Comparison of ENCODE assay signal across 8 cellular contexts in genomic region chr6:35302604-35303218, GRCh38. TPM values are rescaled to one million over a fixed set of nuclear protein-coding genes. Genes with fewer than 3 reads are reported as not detected.
A peak's percentile ranks its signal among the peaks of the same experiment; 100 is the strongest.
DNase-seq lines count a peak whose midpoint lies in the region; ATAC-seq, FAIRE-seq and TF ChIP-seq lines count a peak whose summit lies in the region.

No MANE protein-coding gene starts in this region.

- H3K9me3 Mint-ChIP-seq in CD8-positive, alpha-beta memory T cell: no peaks in the 10 kb centered on the region

- H3K27ac Mint-ChIP-seq in CD8-positive, alpha-beta memory T cell: peak overlapping the region; percentile 96 to 100 (median 98)

- DNase-seq in CD8-positive, alpha-beta memory T cell: peak; percentile 77 to 93 (median 84)
- peak; percentile 83 for DNase-seq in UCSD-AML1 (lab: John Stamatoyannopoulos, UW; ENCODE audit: unreplicated experiment)
- peak; percentile 91 for DNase-seq in bronchial epithelial cell (ENCODE audit: low read depth)
- DNase-seq in mucosa of descending colon: peak; percentile 80 to 89 (median 84)
- DNase-seq in stimulated activated naive CD4-positive, alpha-beta T cell treated with Interleukin-2 at 50 U/mL for 16 hours (lab: John Stamatoyannopoulos, UW): peak; percentile 83
- DNase-seq in COR-L47 (lab: John Stamatoyannopoulos, UW): no peak

- POLR2A ChIA-PET in CD8-positive, alpha-beta memory T cell (lab: Charles Lee): interaction anchor here (0.6 to 1.3 kb wide), 6 partner anchors 9 to 309 kb away, joined by 3 to 9 read pairs (median 4); partner anchors contain the start of genes RPL10A and ZNF76

- TF ChIP-seq CTCF in bronchial epithelial cell (IDR thresholded peaks at IDR 0.05; ENCODE audit: insufficient read depth, low read length, severe bottlenecking) (no peak), mucosa of descending colon (IDR thresholded peaks at IDR 0.05) (no peak)

- peak overlapping the region; percentile 64 for H3K27ac ChIP-seq in CD8-positive, alpha-beta memory T cell (ENCODE audit: low read depth, low read length)

- peaks cover 0 to 62% (median 16%) of the 10 kb centered on the region in 3 donors for H3K36me3 Mint-ChIP-seq in CD8-positive, alpha-beta memory T cell

- H3K4me3 ChIP-seq in CD8-positive, alpha-beta memory T cell (ENCODE audit: low read length): peak overlapping the region; percentile 57
- H3K4me3 ChIP-seq in bronchial epithelial cell (ENCODE audit: low read depth, low read length): no peak overlapping the region
- no peak overlapping the region for H3K4me3 ChIP-seq in mucosa of descending colon

- H3K4me1 ChIP-seq in CD8-positive, alpha-beta memory T cell (ENCODE audit: insufficient read depth, low read length): peaks cover 83% of the 10 kb centered on the region
- H3K4me1 ChIP-seq in mucosa of descending colon (ENCODE audit: low read depth): peaks cover 24% of the 10 kb centered on the region

- no peaks in the 10 kb centered on the region for H3K27me3 Mint-ChIP-seq in CD8-positive, alpha-beta memory T cell

- peaks cover 13% of the 10 kb centered on the region for H3K36me3 ChIP-seq in CD8-positive, alpha-beta memory T cell (ENCODE audit: insufficient read depth, low read length)
- H3K36me3 ChIP-seq in bronchial epithelial cell (ENCODE audit: control insufficient read depth, insufficient read depth, low read length) (no peaks in the 10 kb centered on the region), mucosa of descending colon (ENCODE audit: low read depth) (no peaks in the 10 kb centered on the region)

- intact Hi-C loops in mucosa of descending colon (cut with DNase I, micrococcal nuclease): no loop called here

- peaks cover 63 to 85% (median 77%) of the 10 kb centered on the region in 3 donors for H3K4me1 Mint-ChIP-seq in CD8-positive, alpha-beta memory T cell

- CTCF ChIA-PET in CD8-positive, alpha-beta memory T cell (lab: Charles Lee): interaction anchor here (0.9 to 2.3 kb wide), 7 partner anchors 10 to 434 kb away, joined by 3 to 14 read pairs (median 5); partner anchors contain the start of gene ARMC12

- H3K9me3 ChIP-seq in CD8-positive, alpha-beta memory T cell (ENCODE audit: low read length): no peaks in the 10 kb centered on the region
- no peaks in the 10 kb centered on the region for H3K9me3 ChIP-seq in mucosa of descending colon

- ATAC-seq in GM19467 (IDR thresholded peaks at IDR 0.05; ENCODE audit: unreplicated experiment) (peak; percentile 73), HG03575 (IDR thresholded peaks at IDR 0.05; ENCODE audit: extremely low read depth, insufficient number of reproducible peaks, low FRiP score, unreplicated experiment) (peak; percentile 39), mucosa of descending colon (peak; percentile 91)

- peak overlapping the region; percentile 86 to 94 (median 91) for H3K4me3 Mint-ChIP-seq in CD8-positive, alpha-beta memory T cell

- FAIRE-seq in bronchial epithelial cell (lab: Jason Lieb, UNC): no peak

- no peaks in the 10 kb centered on the region for H3K27me3 ChIP-seq in CD8-positive, alpha-beta memory T cell (ENCODE audit: insufficient read depth, low read length, poor library complexity, severe bottlenecking)
- no peaks in the 10 kb centered on the region for H3K27me3 ChIP-seq in bronchial epithelial cell (ENCODE audit: control insufficient read depth, insufficient read depth, low read length)

RNA-seq across cellular contexts. Expression of gene DEF6, which starts 5.1 kb away (rescaled TPM):
- total RNA-seq in CD8-positive, alpha-beta memory T cell: 10 to 100 TPM; 71.2 to 73.0 TPM
- 183 TPM for polyA plus RNA-seq in CD8-positive, alpha-beta memory T cell
- total RNA-seq in bronchial epithelial cell: 25.0 and 26.0 TPM in 2 replicates
- 10 to 100 TPM in 2 of 3 donors, 1 to 10 TPM in 1; 7.4 to 15.1 (median 13.7) TPM for total RNA-seq in mucosa of descending colon

RNA-seq across cellular contexts. Expression of gene PPARD, which starts 39.6 kb away (rescaled TPM):
- total RNA-seq in CD8-positive, alpha-beta memory T cell: 10 to 100 TPM; 14.8 to 16.2 TPM
- 7.7 TPM for polyA plus RNA-seq in CD8-positive, alpha-beta memory T cell
- total RNA-seq in bronchial epithelial cell (10.3 and 16.9 TPM in 2 replicates), mucosa of descending colon (10 to 100 TPM; 44.4 to 66.7 (median 65.6) TPM)

RNA-seq across cellular contexts. Expression of gene ZNF76, which starts 43.2 kb away (rescaled TPM):
- total RNA-seq in CD8-positive, alpha-beta memory T cell: 10 to 100 TPM; 31.3 to 35.2 TPM
- 33.6 TPM for polyA plus RNA-seq in CD8-positive, alpha-beta memory T cell
- total RNA-seq in bronchial epithelial cell (5.3 and 8.1 TPM in 2 replicates), mucosa of descending colon (10 to 100 TPM; 33.2 to 42.6 (median 36.2) TPM)

Comparison
In these comparisons a context has a peak if more than half of its experiments do, and no peak if none do; other contexts are left out.
1. ATAC-seq: peak in every context shown above with its lines; median percentile 91 in mucosa of descending colon; 73 in GM19467; 39 in HG03575.